8 cellular contexts compared by ENCODE assay signal in genomic region chr19:49875801-49876421, GRCh38. TPM values are rescaled to one million over a fixed set of nuclear protein-coding genes. Genes with fewer than 3 reads are reported as not detected.
DNase-seq lines count a peak whose midpoint lies in the region; ATAC-seq lines count a peak whose summit lies in the region.

No MANE protein-coding gene starts in this region.

- H3K9ac ChIP-seq in BLaER1, result peak overlapping the region; percentile 96
- H3K9ac ChIP-seq in skeletal muscle satellite cell (ENCODE audit: low read depth, low read length), result peak overlapping the region; percentile 99

- DNase-seq in HK-2 (ENCODE audit: unreplicated experiment) (peak; percentile 59), SK-MEL-5 (ENCODE audit: low read depth, low spot score) (peak; percentile 61), iPS DF 6.9 (ENCODE audit: low read depth, low spot score) (no peak), NOMO-1 treated with dmso at 0.1 percent for 144 hours (lab: John Stamatoyannopoulos, UW; ENCODE audit: unreplicated experiment) (no peak)

- H3K36me3 ChIP-seq in BLaER1 (peaks cover 28% of the 10 kb centered on the region), iPS DF 6.9 (ENCODE audit: control insufficient read depth, insufficient read depth, low read length) (peaks cover 6% of the 10 kb centered on the region), skeletal muscle satellite cell (ENCODE audit: insufficient read depth, low read length) (peaks cover 15% of the 10 kb centered on the region)

- H3K4me1 ChIP-seq in BLaER1, result peaks cover 42% of the 10 kb centered on the region
- H3K4me1 ChIP-seq in iPS DF 6.9 (ENCODE audit: control insufficient read depth, insufficient read depth, low read length), result peaks cover 5% of the 10 kb centered on the region; the same call in 1 of the 2 replicates
- peaks cover 23% of the 10 kb centered on the region for H3K4me1 ChIP-seq in skeletal muscle satellite cell (ENCODE audit: control insufficient read depth, insufficient read depth, low read length)

- peak overlapping the region; percentile 86 for H3K4me3 ChIP-seq in BLaER1
- H3K4me3 ChIP-seq in iPS DF 6.9 (ENCODE audit: low read length), result peak overlapping the region; percentile 83
- peak overlapping the region; percentile 96 for H3K4me3 ChIP-seq in skeletal muscle satellite cell (ENCODE audit: low read length)

- H3K4me2 ChIP-seq in BLaER1, result peak overlapping the region; percentile 95
- H3K4me2 ChIP-seq in skeletal muscle satellite cell (ENCODE audit: low read length), result peak overlapping the region; percentile 98

- in situ Hi-C loops in SK-MEL-5 (cut with HindIII; ENCODE audit: low pct_unique_long_range_greater_than_20kb, low sequenced_read_pairs), result no loop called here

- H4K20me1 ChIP-seq in BLaER1, result no peaks in the 10 kb centered on the region; the same call in 1 of the 2 replicates

- ATAC-seq in GM18868 (IDR thresholded peaks at IDR 0.05; ENCODE audit: unreplicated experiment), result no peak

- WGBS in iPS DF 6.9 (ENCODE audit: insufficient coverage, insufficient read length), result no CpG with 5 or more reads among the region's 28 CpGs

- H3K27me3 ChIP-seq in BLaER1, result no peaks in the 10 kb centered on the region
- H3K27me3 ChIP-seq in iPS DF 6.9 (ENCODE audit: control insufficient read depth, insufficient read depth, low read length), result no peaks in the 10 kb centered on the region
- no peaks in the 10 kb centered on the region for H3K27me3 ChIP-seq in skeletal muscle satellite cell (ENCODE audit: control insufficient read depth, insufficient read depth, low read length)

- H3K27ac ChIP-seq in BLaER1 (peak overlapping the region; percentile 97), angular gyrus (ENCODE audit: low read depth, low read length) (peak overlapping the region; percentile 100), iPS DF 6.9 (ENCODE audit: low read length) (no peak overlapping the region)

- H3K9me3 ChIP-seq in BLaER1, result no peaks in the 10 kb centered on the region
- no peaks in the 10 kb centered on the region for H3K9me3 ChIP-seq in iPS DF 6.9 (ENCODE audit: control insufficient read depth, insufficient read depth, low read length)
- H3K9me3 ChIP-seq in skeletal muscle satellite cell (replicated peaks; ENCODE audit: low read length), result no peaks in the 10 kb centered on the region

RNA-seq across cellular contexts. Expression of gene AKT1S1, which starts 1.2 kb away (rescaled TPM):
- total RNA-seq in SK-MEL-5 (2014; rRNA removed; shearing (Covaris generic)), result 6.2 and 6.4 TPM in 2 replicates
- polyA plus RNA-seq in SK-MEL-5 (2015; cell fraction: cytosol; rRNA removed), result 78.8 and 85.0 TPM in 2 replicates
- polyA plus RNA-seq in SK-MEL-5 (2015; cell fraction: nucleus; rRNA removed), result 59.7 and 65.1 TPM in 2 replicates
- 11.7 and 13.1 TPM in 2 replicates for total RNA-seq in skeletal muscle satellite cell (2012; rRNA removed)

RNA-seq across cellular contexts. Expression of gene TBC1D17, which starts 1.6 kb away (rescaled TPM):
- total RNA-seq in SK-MEL-5 (2014; rRNA removed; shearing (Covaris generic)), result 3.5 and 5.6 TPM in 2 replicates
- polyA plus RNA-seq in SK-MEL-5 (2015; cell fraction: cytosol; rRNA removed), result 25.7 and 33.0 TPM in 2 replicates
- 44.2 and 49.3 TPM in 2 replicates for polyA plus RNA-seq in SK-MEL-5 (2015; cell fraction: nucleus; rRNA removed)
- total RNA-seq in skeletal muscle satellite cell (2012; rRNA removed), result 7.4 and 12.2 TPM in 2 replicates

RNA-seq across cellular contexts. Expression of gene PNKP, which starts 8.5 kb away (rescaled TPM):
- 33.8 and 35.9 TPM in 2 replicates for total RNA-seq in SK-MEL-5 (2014; rRNA removed; shearing (Covaris generic))
- polyA plus RNA-seq in SK-MEL-5 (2015; cell fraction: cytosol; rRNA removed), result 32.6 and 35.4 TPM in 2 replicates
- polyA plus RNA-seq in SK-MEL-5 (2015; cell fraction: nucleus; rRNA removed), result 170 and 183 TPM in 2 replicates
- 43.9 TPM in 2 replicates for total RNA-seq in skeletal muscle satellite cell (2012; rRNA removed)

RNA-seq across cellular contexts. Expression of gene IL4I1, which starts 20.8 kb away (rescaled TPM):
- total RNA-seq in SK-MEL-5 (2014; rRNA removed; shearing (Covaris generic)), result 0.13 TPM in 1 of 2 replicates, not detected in the other
- polyA plus RNA-seq in SK-MEL-5 (2015; cell fraction: cytosol; rRNA removed), result not detected in 2 replicates
- polyA plus RNA-seq in SK-MEL-5 (2015; cell fraction: nucleus; rRNA removed), result not detected in 2 replicates
- 0.25 and 1.1 TPM in 2 replicates for total RNA-seq in skeletal muscle satellite cell (2012; rRNA removed)

RNA-seq across cellular contexts. Expression of gene PTOV1, which starts 25.0 kb away (rescaled TPM):
- total RNA-seq in SK-MEL-5 (2014; rRNA removed; shearing (Covaris generic)), result 45.9 and 58.8 TPM in 2 replicates
- polyA plus RNA-seq in SK-MEL-5 (2015; cell fraction: cytosol; rRNA removed), result 61.1 and 82.2 TPM in 2 replicates
- 399 and 511 TPM in 2 replicates for polyA plus RNA-seq in SK-MEL-5 (2015; cell fraction: nucleus; rRNA removed)
- total RNA-seq in skeletal muscle satellite cell (2012; rRNA removed), result 31.7 and 36.8 TPM in 2 replicates

Comparison
In these comparisons a context has a peak if more than half of its experiments do, and no peak if none do; other contexts are left out.
1. DNase-seq: peak in HK-2 (single experiment) and SK-MEL-5 (single experiment); none in iPS DF 6.9 (single experiment) and NOMO-1 treated with dmso at 0.1 percent for 144 hours (single experiment).
2. Peak in every context shown above with its lines, with median percentiles within 50 percentile points of each other: H3K4me3 ChIP-seq.